In the genomic region with DNA sequence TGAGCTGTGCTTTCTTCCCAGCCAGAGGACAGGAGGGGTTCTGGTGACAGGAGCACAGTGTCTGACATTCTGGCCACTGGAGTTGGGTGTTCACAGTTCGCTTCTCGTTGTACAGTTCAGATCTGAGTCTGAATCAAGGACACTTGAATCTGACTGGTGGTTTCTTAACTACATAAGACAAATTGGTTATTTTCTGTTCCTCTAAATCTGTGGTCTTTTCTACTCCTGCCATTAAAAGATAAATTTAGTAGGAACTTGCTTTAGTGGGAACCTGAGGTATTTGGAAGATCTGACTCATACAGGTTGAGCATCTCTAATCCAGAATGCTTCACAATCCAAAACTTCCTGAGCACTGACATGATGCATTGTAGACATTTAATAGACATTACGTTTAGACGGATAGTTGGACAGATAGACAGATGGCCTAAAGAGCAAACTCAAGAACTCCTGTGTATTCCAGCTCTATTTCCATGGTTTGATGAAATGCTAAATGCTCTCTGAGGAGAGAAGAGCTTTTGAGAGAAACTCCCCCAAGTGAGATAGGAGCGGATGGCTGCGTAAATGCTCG, we compare ENCODE assay signal across 1 cellular context.
TF ChIP-seq lines count a peak whose summit lies in the region.

No MANE protein-coding gene starts in this region.

TF ChIP-seq in HepG2, 621 proteins besides CTCF, POLR2A, EP300 and RAD21:
- TF ChIP-seq, protein P1, sequence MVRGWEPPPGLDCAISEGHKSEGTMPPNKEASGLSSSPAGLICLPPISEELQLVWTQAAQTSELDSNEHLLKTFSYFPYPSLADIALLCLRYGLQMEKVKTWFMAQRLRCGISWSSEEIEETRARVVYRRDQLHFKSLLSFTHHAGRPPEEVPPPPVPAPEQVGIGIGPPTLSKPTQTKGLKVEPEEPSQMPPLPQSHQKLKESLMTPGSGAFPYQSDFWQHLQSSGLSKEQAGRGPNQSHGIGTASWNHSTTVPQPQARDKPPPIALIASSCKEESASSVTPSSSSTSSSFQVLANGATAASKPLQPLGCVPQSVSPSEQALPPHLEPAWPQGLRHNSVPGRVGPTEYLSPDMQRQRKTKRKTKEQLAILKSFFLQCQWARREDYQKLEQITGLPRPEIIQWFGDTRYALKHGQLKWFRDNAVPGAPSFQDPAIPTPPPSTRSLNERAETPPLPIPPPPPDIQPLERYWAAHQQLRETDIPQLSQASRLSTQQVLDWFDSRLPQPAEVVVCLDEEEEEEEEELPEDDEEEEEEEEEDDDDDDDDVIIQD (CRISPR knock-in tag; IDR thresholded peaks at IDR 0.05; ENCODE audit: low read depth): no peak
